ENCODE assay signal across 8 cellular contexts in the genomic region with DNA sequence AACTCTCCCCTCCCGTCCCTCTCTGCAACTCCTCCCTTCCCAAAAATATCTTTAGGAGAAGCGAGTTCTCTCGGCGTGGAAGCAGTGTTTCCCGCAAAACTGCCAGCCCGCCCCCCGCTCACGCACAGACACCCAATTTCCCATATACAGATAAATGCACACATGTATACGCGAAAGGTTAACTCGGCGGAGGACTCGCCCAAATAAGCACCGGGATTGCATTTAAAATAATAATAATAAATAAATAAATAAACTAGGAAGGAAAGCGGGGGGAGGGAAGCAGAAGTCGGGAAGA.
DNase-seq lines count a peak whose midpoint lies in the region; ATAC-seq, FAIRE-seq and TF ChIP-seq lines count a peak whose summit lies in the region.

No MANE protein-coding gene starts in this region.

- no peak for TF ChIP-seq CTCF in keratinocyte (optimal IDR thresholded peaks at IDR 0.05 in 1 of 3, IDR thresholded peaks at IDR 0.05 in 1 of 3, conservative IDR thresholded peaks at IDR 0.05 in 1 of 3; ENCODE audit: extremely low read depth in 1 of 3, insufficient read depth in 2 of 3, low read length in 3 of 3)

- no peak for FAIRE-seq in keratinocyte (lab: Jason Lieb, UNC)

- no peaks in the 10 kb centered on the region for H3K79me2 ChIP-seq in keratinocyte (ENCODE audit: control insufficient read depth, insufficient read depth, low read length)

- dilution Hi-C loops in keratinocyte (cut with MboI; ENCODE audit: extremely low pct_ligation_motif_present, low sequenced_read_pairs) = no loop called here

- intact Hi-C loops in sciatic nerve (cut with DNase I) = no loop called here

- H2AFZ ChIP-seq in keratinocyte (ENCODE audit: control insufficient read depth, low read length) = peak overlapping the region; percentile 85

- H3K9me3 Mint-ChIP-seq in activated naive CD8-positive, alpha-beta T cell treated with anti-CD3 and anti-CD28 coated beads, Interleukin-2, amount 10 ng/mL, durations not matched to agents 7 days and 5 days = no peaks in the 10 kb centered on the region

- H4K20me1 ChIP-seq in keratinocyte (ENCODE audit: control insufficient read depth, extremely low read depth, insufficient read depth, low read length) = no peaks in the 10 kb centered on the region

- peaks cover 8% of the 10 kb centered on the region for H3K27me3 Mint-ChIP-seq in activated naive CD8-positive, alpha-beta T cell treated with anti-CD3 and anti-CD28 coated beads, Interleukin-2, amount 10 ng/mL, durations not matched to agents 7 days and 5 days

- H3K4me1 Mint-ChIP-seq in activated naive CD8-positive, alpha-beta T cell treated with anti-CD3 and anti-CD28 coated beads, Interleukin-2, amount 10 ng/mL, durations not matched to agents 7 days and 5 days = peaks cover 20% of the 10 kb centered on the region

- no peaks in the 10 kb centered on the region for H3K9me1 ChIP-seq in keratinocyte (ENCODE audit: control insufficient read depth, extremely low read depth, insufficient read depth, low read length)

- DNase-seq in NCI-H748 (lab: John Stamatoyannopoulos, UW; ENCODE audit: unreplicated experiment) (peak; percentile 48), NCI-H748 treated with DMSO at 0.1 percent for 48 hours (lab: John Stamatoyannopoulos, UW) (no peak), keratinocyte (ENCODE audit: low read depth, low spot score) (no peak), sciatic nerve (ENCODE audit: low spot score) (no peak), HT-29 (ENCODE audit: low spot score) (no peak)
- DNase-seq in activated naive CD8-positive, alpha-beta T cell treated with anti-CD3 and anti-CD28 coated beads, Interleukin-2, amount 10 ng/mL, durations not matched to agents 7 days and 5 days = no peak

- peak overlapping the region; percentile 8 for H3K27ac ChIP-seq in keratinocyte (ENCODE audit: control insufficient read depth, insufficient read depth, low read length)
- peak overlapping the region; percentile 26 for H3K27ac ChIP-seq in stomach smooth muscle (ENCODE audit: low read length)

- H3K9ac ChIP-seq in keratinocyte (ENCODE audit: control insufficient read depth, extremely low read depth, insufficient read depth, low read length) (peak overlapping the region; percentile 64), stomach smooth muscle (ENCODE audit: low read length in 2 of 2) (peak overlapping the region; percentile 58 to 75)

- H3K4me1 ChIP-seq in keratinocyte (ENCODE audit: control insufficient read depth, extremely low read depth, insufficient read depth, low read length) (peaks cover 12% of the 10 kb centered on the region), stomach smooth muscle (ENCODE audit: control insufficient read depth, insufficient read depth, low read length) (peaks cover 6% of the 10 kb centered on the region)

- peak overlapping the region; percentile 96 for H3K4me2 ChIP-seq in keratinocyte (ENCODE audit: control insufficient read depth, extremely low read depth, insufficient read depth, low read depth, low read length)

- peak overlapping the region; percentile 51 for H3K27ac Mint-ChIP-seq in activated naive CD8-positive, alpha-beta T cell treated with anti-CD3 and anti-CD28 coated beads, Interleukin-2, amount 10 ng/mL, durations not matched to agents 7 days and 5 days

- peaks cover 12% of the 10 kb centered on the region for H3K36me3 Mint-ChIP-seq in activated naive CD8-positive, alpha-beta T cell treated with anti-CD3 and anti-CD28 coated beads, Interleukin-2, amount 10 ng/mL, durations not matched to agents 7 days and 5 days

- H3K9me3 ChIP-seq in keratinocyte (ENCODE audit: control insufficient read depth, low read depth, low read length) (no peaks in the 10 kb centered on the region), stomach smooth muscle (ENCODE audit: control insufficient read depth in 2 of 2, low read length in 2 of 2) (no peaks in the 10 kb centered on the region)

- peak overlapping the region; percentile 93 for H3K4me3 Mint-ChIP-seq in activated naive CD8-positive, alpha-beta T cell treated with anti-CD3 and anti-CD28 coated beads, Interleukin-2, amount 10 ng/mL, durations not matched to agents 7 days and 5 days

- no peak for ATAC-seq in activated naive CD8-positive, alpha-beta T cell treated with anti-CD3 and anti-CD28 coated beads, Interleukin-2, amount 10 ng/mL, durations not matched to agents 7 days and 5 days (ENCODE audit: low read depth)
- ATAC-seq in sciatic nerve (no peak), HG02571 (IDR thresholded peaks at IDR 0.05; ENCODE audit: unreplicated experiment) (no peak)

- H3K4me3 ChIP-seq in keratinocyte (ENCODE audit: control insufficient read depth in 2 of 3, extremely low read depth in 1 of 3, insufficient read depth in 2 of 3, low read depth in 1 of 3, low read length in 3 of 3) = peak overlapping the region; percentile 34 to 84 (median 54)
- H3K4me3 ChIP-seq in stomach smooth muscle (ENCODE audit: low read length in 2 of 2) = peak overlapping the region; percentile 81 to 94

- H3K27me3 ChIP-seq in keratinocyte (ENCODE audit: control insufficient read depth, extremely low read depth, insufficient read depth, low read length) (no peaks in the 10 kb centered on the region), stomach smooth muscle (ENCODE audit: control insufficient read depth in 1 of 2, insufficient read depth in 2 of 2, low read length in 2 of 2) (no peaks in the 10 kb centered on the region)

- H3K36me3 ChIP-seq in keratinocyte (ENCODE audit: control insufficient read depth in 2 of 2, extremely low read depth in 1 of 2, insufficient read depth in 2 of 2, low read length in 2 of 2) (no peaks in the 10 kb centered on the region), stomach smooth muscle (ENCODE audit: control insufficient read depth in 2 of 2, insufficient read depth in 2 of 2, low read length in 2 of 2) (no peaks in the 10 kb centered on the region)

- POLR2A ChIA-PET in activated naive CD8-positive, alpha-beta T cell treated with anti-CD3 and anti-CD28 coated beads, Interleukin-2, amount 10 ng/mL, durations not matched to agents 7 days and 5 days (lab: Charles Lee) = no interaction called here
